ENCODE assay signal across 13 cellular contexts in genomic region chr14:39417014-39417413, GRCh38. TPM values are rescaled to one million over a fixed set of nuclear protein-coding genes. Genes with fewer than 3 reads are reported as not detected.
A peak's percentile ranks its signal among the peaks of the same experiment; 100 is the strongest.
DNase-seq lines count a peak whose midpoint lies in the region; ATAC-seq and TF ChIP-seq lines count a peak whose summit lies in the region.
"Had no signal": no experiment of that assay in that cellular context is flagged by ENCODE, and none has a peak within 500 bp of the region (broad histone marks: within the 10 kb centered on the region; RNA-seq: fewer than 3 reads in every experiment).

No MANE protein-coding gene starts in this region.

- no peak overlapping the region for H3K27ac ChIP-seq in osteoblast (ENCODE audit: low read depth, low read length)
- H3K27ac ChIP-seq: BLaER1, upper lobe of right lung had no signal

- no peak overlapping the region for H3K4me2 ChIP-seq in osteoblast (ENCODE audit: insufficient read depth, low read length)
- H3K4me2 ChIP-seq: BLaER1 had no signal

- peaks cover 16% of the 10 kb centered on the region for H3K4me1 Mint-ChIP-seq in activated naive CD4-positive, alpha-beta T cell treated with anti-CD3 and anti-CD28 coated beads for 36 hours (ENCODE audit: low read depth)
- H3K4me1 Mint-ChIP-seq: neural crest cell had no signal

- no peaks in the 10 kb centered on the region for H3K9me3 ChIP-seq in osteoblast (ENCODE audit: low read depth, low read length)

- no peak overlapping the region for H3K4me3 ChIP-seq in epithelial cell of proximal tubule (ENCODE audit: low read depth, low read length)
- H3K4me3 ChIP-seq in osteoblast (ENCODE audit: insufficient read depth, low read length) = no peak overlapping the region
- H3K4me3 ChIP-seq: BLaER1, upper lobe of right lung had no signal

- CTCF ChIA-PET in activated naive CD4-positive, alpha-beta T cell treated with anti-CD3 and anti-CD28 coated beads for 36 hours (lab: Charles Lee) = interaction anchor here (0.6 to 1.6 kb wide), 3 partner anchors 10 to 75 kb away, joined by 3 read pairs; no protein-coding TSS in a partner anchor

- no peaks in the 10 kb centered on the region for H3K27me3 ChIP-seq in osteoblast (ENCODE audit: insufficient read depth, low read length)
- H3K27me3 ChIP-seq: BLaER1, upper lobe of right lung had no signal

- H3K4me1 ChIP-seq in osteoblast (ENCODE audit: insufficient read depth, low read length) = no peaks in the 10 kb centered on the region
- H3K4me1 ChIP-seq: BLaER1 had no signal

- peaks cover 42% of the 10 kb centered on the region for H3K36me3 Mint-ChIP-seq in activated naive CD4-positive, alpha-beta T cell treated with anti-CD3 and anti-CD28 coated beads for 36 hours (ENCODE audit: low read depth)

- intact Hi-C loops in activated naive CD4-positive, alpha-beta T cell treated with anti-CD3 and anti-CD28 coated beads for 36 hours (cut with micrococcal nuclease) = no loop called here

- H3K4me3 Mint-ChIP-seq in activated naive CD4-positive, alpha-beta T cell treated with anti-CD3 and anti-CD28 coated beads for 36 hours = no peak overlapping the region
- H3K4me3 Mint-ChIP-seq: activated CD4-positive, alpha-beta T cell treated with anti-CD3 and anti-CD28 coated beads, Interleukin-2, amount 10 ng/mL, durations not matched to agents 7 days and 5 days; neural crest cell had no signal

- peak; percentile 10 for DNase-seq in activated naive CD4-positive, alpha-beta T cell treated with anti-CD3 and anti-CD28 coated beads for 36 hours
- no peak for DNase-seq in activated naive CD4-positive, alpha-beta T cell (lab: John Stamatoyannopoulos, UW)
- DNase-seq in NCI-H345 treated with DMSO at 0.1 percent for 48 hours (lab: John Stamatoyannopoulos, UW; ENCODE audit: unreplicated experiment) (peak; percentile 12), epithelial cell of proximal tubule (ENCODE audit: low read depth) (no peak), osteoblast (ENCODE audit: insufficient read length, low spot score, missing footprints) (no peak), DMS153 (lab: John Stamatoyannopoulos, UW) (no peak), GM10266 (ENCODE audit: extremely low spot score) (no peak)
- DNase-seq: activated CD4-positive, alpha-beta T cell treated with anti-CD3 and anti-CD28 coated beads, Interleukin-2, amount 10 ng/mL, durations not matched to agents 7 days and 5 days; NCI-H1436; upper lobe of right lung had no signal

- ATAC-seq in HG03135 (IDR thresholded peaks at IDR 0.05; ENCODE audit: unreplicated experiment) = no peak
- ATAC-seq: upper lobe of right lung had no signal

- peaks cover 33% of the 10 kb centered on the region for H3K9me3 Mint-ChIP-seq in activated naive CD4-positive, alpha-beta T cell treated with anti-CD3 and anti-CD28 coated beads for 36 hours

- H3K27ac Mint-ChIP-seq in activated naive CD4-positive, alpha-beta T cell treated with anti-CD3 and anti-CD28 coated beads for 36 hours = no peak overlapping the region
- H3K27ac Mint-ChIP-seq: activated CD4-positive, alpha-beta T cell treated with anti-CD3 and anti-CD28 coated beads, Interleukin-2, amount 10 ng/mL, durations not matched to agents 7 days and 5 days had no signal

- no peaks in the 10 kb centered on the region for H3K27me3 Mint-ChIP-seq in activated naive CD4-positive, alpha-beta T cell treated with anti-CD3 and anti-CD28 coated beads for 36 hours (ENCODE audit: low read depth)
- H3K27me3 Mint-ChIP-seq: activated CD4-positive, alpha-beta T cell treated with anti-CD3 and anti-CD28 coated beads, Interleukin-2, amount 10 ng/mL, durations not matched to agents 7 days and 5 days had no signal

- peaks cover 18% of the 10 kb centered on the region for H3K79me2 ChIP-seq in osteoblast (ENCODE audit: insufficient read depth, low read length)

- H2AFZ ChIP-seq in osteoblast (ENCODE audit: low read length) = no peak overlapping the region

- H4K20me1 ChIP-seq in osteoblast (ENCODE audit: insufficient read depth, low read length) = no peaks in the 10 kb centered on the region

- TF ChIP-seq CTCF in epithelial cell of proximal tubule (conservative IDR thresholded peaks at IDR 0.05; ENCODE audit: low read depth, low read length) (peak; percentile 28), osteoblast (IDR thresholded peaks at IDR 0.05; ENCODE audit: extremely low read depth, low read depth, low read length) (peak; percentile 50), GM10266 (IDR thresholded peaks at IDR 0.05; ENCODE audit: control insufficient read depth, insufficient read depth, low read depth, missing control alignments) (no peak)

- no peaks in the 10 kb centered on the region for H3K36me3 ChIP-seq in osteoblast (ENCODE audit: insufficient read depth, low read length)
- H3K36me3 ChIP-seq: upper lobe of right lung had no signal

RNA-seq across cellular contexts. Expression of gene FBXO33, which starts 15.2 kb away (rescaled TPM):
- 10 to 100 TPM; 16.1 to 16.4 TPM for total RNA-seq in activated naive CD4-positive, alpha-beta T cell treated with anti-CD3 and anti-CD28 coated beads for 36 hours
- total RNA-seq in epithelial cell of proximal tubule = 14.4 and 16.8 TPM in 2 replicates
- total RNA-seq in osteoblast = 15.6 and 19.2 TPM in 2 replicates

Comparison
In these comparisons a context has a peak if more than half of its experiments do, and no peak if none do; other contexts are left out.
1. DNase-seq: peak in activated naive CD4-positive, alpha-beta T cell treated with anti-CD3 and anti-CD28 coated beads for 36 hours (single experiment) and NCI-H345 treated with DMSO at 0.1 percent for 48 hours (single experiment); none in activated naive CD4-positive, alpha-beta T cell (0 of 4), epithelial cell of proximal tubule (single experiment), osteoblast (single experiment), DMS153 (single experiment) and GM10266 (single experiment).